ENCODE assay signal across 8 cellular contexts in the genomic region with DNA sequence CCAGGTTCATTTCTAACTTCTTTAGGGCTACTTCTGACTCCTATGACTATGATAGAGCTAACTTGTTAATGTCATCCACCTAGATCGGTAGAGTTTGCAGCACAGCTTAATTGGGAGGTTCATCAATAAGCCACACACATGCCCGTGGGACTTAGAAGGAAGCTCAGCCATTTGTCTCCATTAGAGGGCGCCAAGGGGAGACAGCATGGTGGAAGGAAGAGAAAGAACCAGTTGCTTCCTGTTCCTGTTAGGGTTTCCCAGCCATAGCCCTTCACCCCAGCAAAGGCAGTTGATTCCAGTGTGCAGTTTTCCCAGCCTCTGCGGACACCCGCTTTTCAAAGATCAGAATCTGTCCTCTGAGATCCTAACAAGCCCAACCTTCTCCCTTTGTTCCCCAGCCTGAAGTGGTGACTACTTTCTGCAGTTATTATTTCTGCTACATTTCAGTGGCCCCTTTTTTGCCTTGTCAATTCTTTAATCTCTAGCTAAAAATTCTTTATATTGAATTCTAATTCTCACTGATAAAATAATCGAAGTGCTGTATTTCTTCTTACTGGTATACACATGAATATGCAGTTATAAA.
DNase-seq lines count a peak whose midpoint lies in the region; ATAC-seq and TF ChIP-seq lines count a peak whose summit lies in the region.

No MANE protein-coding gene starts in this region.

- DNase-seq in NCI-H510A treated with DMSO at 0.1 percent for 48 hours (lab: John Stamatoyannopoulos, UW) (peak; percentile 30), NCI-H510A (lab: John Stamatoyannopoulos, UW) (no peak), NCI-H2196 treated with DMSO at 0.1 percent for 48 hours (lab: John Stamatoyannopoulos, UW; ENCODE audit: unreplicated experiment) (peak; percentile 18), WERI-Rb-1 (peak; percentile 86), cardiac fibroblast (ENCODE audit: low read depth in 2 of 2) (peak; percentile 73 to 86), kidney tubule cell (ENCODE audit: low spot score) (peak; percentile 82)
- DNase-seq in stimulated activated CD8-positive, alpha-beta memory T cell treated with anti-CD3 and anti-CD28 coated beads, Interleukin-15, amount 100 ng/mL, for 48 hours (ENCODE audit: low read depth in 2 of 2): peak; percentile 21 to 43

- TF ChIP-seq CTCF in WERI-Rb-1 (IDR thresholded peaks at IDR 0.05; ENCODE audit: low read depth, low read length): peak; percentile 88
- TF ChIP-seq CTCF in cardiac fibroblast (IDR thresholded peaks at IDR 0.05; ENCODE audit: low read depth, low read length): peak; percentile 85

- H3K36me3 ChIP-seq in WERI-Rb-1: no peaks in the 10 kb centered on the region

- no peak overlapping the region for H3K4me3 ChIP-seq in WERI-Rb-1 (ENCODE audit: low read depth, low read length)
- H3K4me3 ChIP-seq in cardiac fibroblast (replicated peaks in 1 of 2; ENCODE audit: low read depth in 2 of 2, low read length in 2 of 2): no peak overlapping the region

- no peak overlapping the region for H3K27ac ChIP-seq in WERI-Rb-1

- no peaks in the 10 kb centered on the region for H3K9me3 ChIP-seq in WERI-Rb-1 (ENCODE audit: severe bottlenecking)

- H3K27me3 ChIP-seq in WERI-Rb-1 (ENCODE audit: insufficient read depth, low read depth, severe bottlenecking): no peaks in the 10 kb centered on the region

- peak; percentile 69 for ATAC-seq in HG02943 (IDR thresholded peaks at IDR 0.05; ENCODE audit: low read depth, unreplicated experiment)
